Comparison of ENCODE assay signal across 1 cellular context in genomic region chr9:128191406-128192046, GRCh38.
A peak's percentile ranks its signal among the peaks of the same experiment; 100 is the strongest.
TF ChIP-seq lines count a peak whose summit lies in the region.

Gene CIZ1 (minus strand): TSS chr9:128191572. CDS start chr9:128190857, 715 bp downstream.

TF ChIP-seq in HepG2, 621 proteins besides CTCF, POLR2A, EP300 and RAD21 (continued from another document and continues in another):
- TF ChIP-seq ZBTB26 (CRISPR knock-in tag; IDR thresholded peaks at IDR 0.05; ENCODE audit: borderline replicate concordance): no peak; the same call in 1 of the 2 replicates
- peak; percentile 79 for TF ChIP-seq TAF15 (IDR thresholded peaks at IDR 0.05; ENCODE audit: low read depth, low read length, poor library complexity, severe bottlenecking)
- peak; percentile 61; the same call in 1 of the 2 replicates for TF ChIP-seq MYPOP (CRISPR knock-in tag; IDR thresholded peaks at IDR 0.05)
- TF ChIP-seq GTF3A (CRISPR knock-in tag; conservative IDR thresholded peaks at IDR 0.05): no peak
- TF ChIP-seq NCOR1 (IDR thresholded peaks at IDR 0.05; ENCODE audit: borderline replicate concordance, low read length): no peak
- TF ChIP-seq RNF2 (conservative IDR thresholded peaks at IDR 0.05; ENCODE audit: low read depth): no peak
- TF ChIP-seq DRAP1 (CRISPR knock-in tag; IDR thresholded peaks at IDR 0.05): no peak
- TF ChIP-seq ZNF512B (CRISPR knock-in tag; IDR thresholded peaks at IDR 0.05; ENCODE audit: borderline replicate concordance): no peak
- TF ChIP-seq ZXDC (CRISPR knock-in tag; IDR thresholded peaks at IDR 0.05): peak; percentile 46; the same call in 1 of the 2 replicates
- no peak for TF ChIP-seq ATAD3A (CRISPR knock-in tag; IDR thresholded peaks at IDR 0.05)
- TF ChIP-seq ZNF143 (CRISPR knock-in tag; IDR thresholded peaks at IDR 0.05): peak; percentile 32; the same call in 1 of the 2 replicates
- TF ChIP-seq REL (CRISPR knock-in tag; conservative IDR thresholded peaks at IDR 0.05): no peak
- TF ChIP-seq MLLT10 (CRISPR knock-in tag; IDR thresholded peaks at IDR 0.05): no peak
- TF ChIP-seq NR2F2 (IDR thresholded peaks at IDR 0.05; ENCODE audit: borderline replicate concordance, low read depth): 0 out of 2 replicates have a peak, but pooled peaks have one; percentile 12
- peak; percentile 61; the same call in 1 of the 2 replicates for TF ChIP-seq ZNF777 (CRISPR knock-in tag; IDR thresholded peaks at IDR 0.05)
- TF ChIP-seq ZNF841 (CRISPR knock-in tag; IDR thresholded peaks at IDR 0.05; ENCODE audit: borderline replicate concordance): no peak
- TF ChIP-seq ZNF773 (CRISPR knock-in tag; IDR thresholded peaks at IDR 0.05; ENCODE audit: borderline replicate concordance): 0 out of 2 replicates have a peak, but pooled peaks have one; percentile 64
- TF ChIP-seq CENPBD1 (CRISPR knock-in tag; IDR thresholded peaks at IDR 0.05; ENCODE audit: borderline replicate concordance, low read depth): peak; percentile 77; the same call in 1 of the 2 replicates
- TF ChIP-seq PHF21A (CRISPR knock-in tag; IDR thresholded peaks at IDR 0.05): peak; percentile 76
- no peak for TF ChIP-seq ZNF468 (CRISPR knock-in tag; IDR thresholded peaks at IDR 0.05)
- peak; percentile 57 for TF ChIP-seq EEA1 (CRISPR knock-in tag; IDR thresholded peaks at IDR 0.05; ENCODE audit: borderline replicate concordance)
- no peak for TF ChIP-seq CEBPZ (IDR thresholded peaks at IDR 0.05; ENCODE audit: low read length)
- TF ChIP-seq SYNCRIP (IDR thresholded peaks at IDR 0.05; ENCODE audit: insufficient read depth, low read depth, low read length): no peak
- TF ChIP-seq GLMP (CRISPR knock-in tag; IDR thresholded peaks at IDR 0.05; ENCODE audit: borderline replicate concordance): no peak
- TF ChIP-seq ELF4 (CRISPR knock-in tag; IDR thresholded peaks at IDR 0.05; ENCODE audit: borderline replicate concordance): no peak
- TF ChIP-seq CREBL2 (CRISPR knock-in tag; IDR thresholded peaks at IDR 0.05; ENCODE audit: borderline replicate concordance): no peak
- no peak for TF ChIP-seq ZNF580 (CRISPR knock-in tag; IDR thresholded peaks at IDR 0.05; ENCODE audit: borderline replicate concordance, low read depth)
- no peak for TF ChIP-seq SNAI1 (CRISPR knock-in tag; IDR thresholded peaks at IDR 0.05; ENCODE audit: borderline replicate concordance)
- TF ChIP-seq CREM (IDR thresholded peaks at IDR 0.05): no peak
- no peak for TF ChIP-seq CREM (CRISPR knock-in tag; IDR thresholded peaks at IDR 0.05)
- TF ChIP-seq ZNF7 (CRISPR knock-in tag; IDR thresholded peaks at IDR 0.05): no peak
- TF ChIP-seq ISL2 (CRISPR knock-in tag; IDR thresholded peaks at IDR 0.05): peak; percentile 30; the same call in 1 of the 2 replicates
- TF ChIP-seq ZNF784 (CRISPR knock-in tag; IDR thresholded peaks at IDR 0.05; ENCODE audit: borderline replicate concordance): peak; percentile 61; the same call in 1 of the 2 replicates
- TF ChIP-seq ZNF850 (CRISPR knock-in tag; conservative IDR thresholded peaks at IDR 0.05): no peak
- no peak for TF ChIP-seq ATF6 (CRISPR knock-in tag; conservative IDR thresholded peaks at IDR 0.05)
- TF ChIP-seq MXI1 (IDR thresholded peaks at IDR 0.05; ENCODE audit: borderline replicate concordance, low read depth, low read length): 0 out of 3 replicates have a peak, but pooled peaks have one; percentile 32
- TF ChIP-seq ZNF263 (CRISPR knock-in tag; IDR thresholded peaks at IDR 0.05): no peak; the same call in 1 of the 2 replicates
- TF ChIP-seq ZNF879 (CRISPR knock-in tag; IDR thresholded peaks at IDR 0.05): no peak
- peak; percentile 57 for TF ChIP-seq TBX2 (CRISPR knock-in tag; IDR thresholded peaks at IDR 0.05; ENCODE audit: borderline replicate concordance)
- TF ChIP-seq NFE2 (CRISPR knock-in tag; IDR thresholded peaks at IDR 0.05): no peak
- no peak for TF ChIP-seq ZNF710 (CRISPR knock-in tag; IDR thresholded peaks at IDR 0.05; ENCODE audit: borderline replicate concordance)
- peak; percentile 81; the same call in 1 of the 2 replicates for TF ChIP-seq BRD4 (CRISPR knock-in tag; IDR thresholded peaks at IDR 0.05)
